Comparison of ENCODE assay signal across 8 cellular contexts in the genomic region with DNA sequence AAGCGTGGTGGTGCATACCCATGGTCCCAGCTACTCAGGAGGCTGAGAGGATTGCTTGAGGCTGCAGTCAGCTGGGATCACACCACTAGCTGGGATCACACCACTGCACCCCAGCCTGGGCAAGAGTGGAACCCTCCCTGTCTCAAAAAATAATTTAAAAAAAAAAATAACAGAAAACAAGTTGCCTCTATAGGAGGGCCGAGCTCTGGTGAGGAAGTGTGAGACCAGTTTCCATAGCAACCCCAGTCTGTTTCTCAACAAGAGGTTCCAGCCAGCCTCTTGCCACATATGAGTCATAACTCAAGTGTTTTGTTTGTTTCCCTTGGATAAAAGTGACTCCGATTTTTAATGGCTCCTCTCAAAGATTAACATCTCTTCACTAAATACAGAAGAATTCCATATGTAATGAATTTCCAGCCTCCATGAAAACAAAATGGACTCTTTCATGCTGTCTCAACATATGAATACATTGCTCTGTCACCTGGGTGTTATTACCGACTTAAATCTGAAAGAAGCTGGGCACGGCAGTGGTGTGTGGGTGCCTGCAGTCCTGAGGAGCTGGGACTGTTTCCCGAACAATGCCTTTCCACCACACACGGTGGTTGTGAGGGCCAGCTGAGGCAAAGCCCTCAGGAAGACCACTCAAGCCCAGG. TPM values are rescaled to one million over a fixed set of nuclear protein-coding genes. Genes with fewer than 3 reads are reported as not detected.
A peak's percentile ranks its signal among the peaks of the same experiment; 100 is the strongest.
DNase-seq lines count a peak whose midpoint lies in the region; ATAC-seq and TF ChIP-seq lines count a peak whose summit lies in the region.

No MANE protein-coding gene starts in this region.

- in situ Hi-C loops in GM23248 (cut with MboI), result no loop called here

- H3K4me1 ChIP-seq in GM23248 (ENCODE audit: insufficient read depth) (peaks cover 58% of the 10 kb centered on the region), SK-N-SH (ENCODE audit: control insufficient read depth in 1 of 2, insufficient read depth in 2 of 2, low read depth in 1 of 2, low read length in 1 of 2) (peaks cover 16 to 27% of the 10 kb centered on the region in 2 experiments), heart left ventricle (peaks cover 0 to 74% (median 36%) of the 10 kb centered on the region in 12 donors), prostate gland (replicated peaks) (no peaks in the 10 kb centered on the region)

- peak overlapping the region; percentile 95 for H3K9ac ChIP-seq in GM23248
- H3K9ac ChIP-seq in SK-N-SH, result peak overlapping the region; percentile 85

- WGBS in GM23248 (ENCODE audit: low coverage in 1 of 2, low lambda C conversion rate in 2 of 2, missing lambda C conversion rate in 2 of 2), 2 experiments, result 1% methylated on average over 7 of the region's 7 CpGs
- 10% methylated on average over 7 of the region's 7 CpGs for WGBS in SK-N-SH (ENCODE audit: low lambda C conversion rate)
- WGBS in heart left ventricle, 4 donors, result 9 to 19% (median 13%) methylated on average over 7 of the region's 7 CpGs
- 8% methylated on average over 7 of the region's 7 CpGs for WGBS in prostate gland

- TF ChIP-seq EP300 in Ishikawa (IDR thresholded peaks at IDR 0.05; ENCODE audit: borderline replicate concordance) (no peak), SK-N-SH (IDR thresholded peaks at IDR 0.05; ENCODE audit: borderline replicate concordance in 1 of 2, low read depth in 1 of 2, low read length in 1 of 2) (peak in 1 of 2 experiments; percentile 66; a peak in 1 of 4 replicates)

- CTCF ChIA-PET in SK-N-SH (lab: Yijun Ruan, JAX), result interaction anchor here (2.0 to 2.8 kb wide), 2 partner anchors 21 to 59 kb away, joined by 6 to 8 read pairs; partner anchors contain the start of gene CHCHD4

- H4K20me1 ChIP-seq in GM23248 (ENCODE audit: insufficient read depth) (no peaks in the 10 kb centered on the region), SK-N-SH (ENCODE audit: insufficient read depth) (no peaks in the 10 kb centered on the region)

- no peak for TF ChIP-seq CTCF in SK-N-SH (IDR thresholded peaks at IDR 0.05)
- TF ChIP-seq CTCF in heart left ventricle (IDR thresholded peaks at IDR 0.05), result no peak
- TF ChIP-seq CTCF in prostate gland (IDR thresholded peaks at IDR 0.05), result no peak

- DNase-seq in GM03348 (ENCODE audit: low spot score), result peak; percentile 93
- DNase-seq in GM23248, result peak; percentile 100
- peak; percentile 78 for DNase-seq in SK-N-SH
- peak; percentile 99 for DNase-seq in amniotic epithelial cell (ENCODE audit: low read depth)
- DNase-seq in heart left ventricle, result peak in 4 of 5 donors; percentile 61 to 80 (median 74)
- peak; percentile 90 for DNase-seq in prostate gland (ENCODE audit: low spot score)
- no peak for DNase-seq in SK-N-DZ (ENCODE audit: low spot score)

- intact Hi-C loops in heart left ventricle (cut with DNase I) (loop anchor here in 3 of 10 donors (1.0 to 10.0 kb wide), 5 partner anchors 19 to 490 kb away; partner anchors contain the start of genes CHCHD4 (in 2 of the 3), TMEM43 (in 2 of the 3), LSM3 (in 1 of the 3) and XPC (in 1 of the 3)), prostate gland (cut with DNase I) (no loop called here)

- peak overlapping the region; percentile 100 for H3K27ac ChIP-seq in GM23248
- peak overlapping the region; percentile 78 to 100 for H3K27ac ChIP-seq in SK-N-SH (ENCODE audit: low read depth in 2 of 2, low read length in 1 of 2)
- peak overlapping the region; percentile 34 to 91 (median 81) for H3K27ac ChIP-seq in heart left ventricle
- peak overlapping the region; percentile 64 for H3K27ac ChIP-seq in prostate gland

- H3K27me3 ChIP-seq in GM23248 (replicated peaks; ENCODE audit: insufficient read depth), result no peaks in the 10 kb centered on the region
- no peaks in the 10 kb centered on the region for H3K27me3 ChIP-seq in SK-N-SH (ENCODE audit: insufficient read depth)
- no peaks in the 10 kb centered on the region for H3K27me3 ChIP-seq in heart left ventricle
- H3K27me3 ChIP-seq in prostate gland (replicated peaks; ENCODE audit: insufficient read depth), result no peaks in the 10 kb centered on the region

- H3K4me2 ChIP-seq in GM23248 (ENCODE audit: unreplicated experiment), result peak overlapping the region; percentile 80
- H3K4me2 ChIP-seq in SK-N-SH, result peak overlapping the region; percentile 75

- H3K4me3 ChIP-seq in GM23248 (peak overlapping the region; percentile 60), SK-N-SH (ENCODE audit: low read depth in 2 of 2, low read length in 1 of 2) (peak overlapping the region; percentile 13 to 19; a peak in 2 of 4 replicates), heart left ventricle (peak overlapping the region in 8 of 12 donors; percentile 10 to 40 (median 32)), prostate gland (no peak overlapping the region)

- POLR2A ChIA-PET in SK-N-SH (lab: Yijun Ruan, JAX), result interaction anchor here (0.9 kb wide), 1 partner anchor 34 kb away, joined by 3 read pairs; the partner anchor contains the start of genes LSM3 and XPC

- peak; percentile 65 to 89 (median 80) for ATAC-seq in heart left ventricle

- H3K36me3 ChIP-seq in GM23248 (ENCODE audit: low read depth) (0 out of 2 replicates have a peak, but pooled peaks cover 11% of the 10 kb centered on the region), SK-N-SH (replicated peaks in 1 of 2; ENCODE audit: control insufficient read depth in 1 of 2, insufficient read depth in 2 of 2, low read length in 1 of 2) (peaks cover 21 to 63% of the 10 kb centered on the region in 2 experiments), heart left ventricle (peaks cover 0 to 76% (median 52%) of the 10 kb centered on the region in 9 donors), prostate gland (no peaks in the 10 kb centered on the region)

- TF ChIP-seq RAD21 in Ishikawa (IDR thresholded peaks at IDR 0.05; ENCODE audit: low read depth) (no peak), SK-N-SH (IDR thresholded peaks at IDR 0.05; ENCODE audit: low read length) (no peak)

- H3K9me3 ChIP-seq in GM23248 (ENCODE audit: low read depth) (no peaks in the 10 kb centered on the region), SK-N-SH (no peaks in the 10 kb centered on the region), heart left ventricle (no peaks in the 10 kb centered on the region), prostate gland (no peaks in the 10 kb centered on the region)

- peak overlapping the region; percentile 65 for H2AFZ ChIP-seq in GM23248
- H2AFZ ChIP-seq in SK-N-SH (ENCODE audit: low read depth), result no peak overlapping the region

- H3K9me2 ChIP-seq in GM23248 (ENCODE audit: insufficient read depth) (no peaks in the 10 kb centered on the region), SK-N-SH (no peaks in the 10 kb centered on the region)

- no peaks in the 10 kb centered on the region for H3K79me2 ChIP-seq in GM23248 (ENCODE audit: insufficient read depth)
- no peaks in the 10 kb centered on the region for H3K79me2 ChIP-seq in SK-N-SH (ENCODE audit: insufficient read depth)

- H3F3A ChIP-seq in GM23248 (ENCODE audit: insufficient read depth) (peaks cover 73% of the 10 kb centered on the region), SK-N-SH (replicated peaks; ENCODE audit: insufficient read depth) (peaks cover 38% of the 10 kb centered on the region)

- TF ChIP-seq POLR2A in heart left ventricle (IDR thresholded peaks at IDR 0.05) (no peak), prostate gland (IDR thresholded peaks at IDR 0.05) (no peak)

TF ChIP-seq in Ishikawa, 13 proteins besides CTCF, POLR2A, EP300 and RAD21 (continues in another document):
- TF ChIP-seq TAF1 (IDR thresholded peaks at IDR 0.05; ENCODE audit: low read depth), result no peak

RNA-seq across cellular contexts. Expression of gene TMEM43, which starts 19.7 kb away (rescaled TPM):
- 166 and 203 TPM in 2 replicates for total RNA-seq in GM23248 (2014; rRNA removed; shearing (Covaris generic))
- polyA plus RNA-seq in GM23248 (2016; fragmentation: Nextera tagmentation; extraction: Ambion mirVana) (143 and 145 TPM in 2 replicates), SK-N-SH (2012; rRNA removed) (105 and 123 TPM in 2 replicates), heart left ventricle (100 to 1,000 TPM in 1 of 2 donors, 10 to 100 TPM in 1; 26.1 to 150 TPM)
- polyA plus RNA-seq in SK-N-SH (2012; cell fraction: cytosol; rRNA removed), result 83.4 and 97.1 TPM in 2 replicates
- polyA plus RNA-seq in SK-N-SH (2012; cell fraction: nucleus; rRNA removed), result 137 and 155 TPM in 2 replicates
- total RNA-seq in heart left ventricle (10 to 100 TPM; 30.5 to 98.6 (median 46.0) TPM), prostate gland (10 to 100 TPM; 56.8 to 80.5 TPM)
- polyA plus RNA-seq in SK-N-DZ (2014; cell fraction: cytosol; rRNA removed), result 75.8 and 80.9 TPM in 2 replicates
- 72.5 and 87.5 TPM in 2 replicates for polyA plus RNA-seq in SK-N-DZ (2014; cell fraction: nucleus; rRNA removed)

RNA-seq across cellular contexts. Expression of gene CHCHD4, which starts 19.9 kb away (rescaled TPM):
- 12.3 and 17.2 TPM in 2 replicates for total RNA-seq in GM23248 (2014; rRNA removed; shearing (Covaris generic))
- polyA plus RNA-seq in GM23248 (2016; fragmentation: Nextera tagmentation; extraction: Ambion mirVana) (15.1 and 15.4 TPM in 2 replicates), SK-N-SH (2012; rRNA removed) (15.4 and 17.3 TPM in 2 replicates), heart left ventricle (10 to 100 TPM; 19.0 to 31.3 TPM)
- 21.3 and 22.4 TPM in 2 replicates for polyA plus RNA-seq in SK-N-SH (2012; cell fraction: cytosol; rRNA removed)
- 4.1 and 5.7 TPM in 2 replicates for polyA plus RNA-seq in SK-N-SH (2012; cell fraction: nucleus; rRNA removed)
- total RNA-seq in heart left ventricle (10 to 100 TPM; 14.8 to 31.1 (median 25.9) TPM), prostate gland (10 to 100 TPM; 12.1 to 14.8 TPM)
- polyA plus RNA-seq in SK-N-DZ (2014; cell fraction: cytosol; rRNA removed), result 36.0 and 42.6 TPM in 2 replicates
- polyA plus RNA-seq in SK-N-DZ (2014; cell fraction: nucleus; rRNA removed), result 19.9 and 26.3 TPM in 2 replicates

RNA-seq across cellular contexts. Expression of gene XPC, which starts 33.9 kb away (rescaled TPM):
- 62.1 and 76.4 TPM in 2 replicates for total RNA-seq in GM23248 (2014; rRNA removed; shearing (Covaris generic))
- 42.4 and 44.1 TPM in 2 replicates for polyA plus RNA-seq in GM23248 (2016; fragmentation: Nextera tagmentation; extraction: Ambion mirVana)
- 50.0 and 52.0 TPM in 2 replicates for polyA plus RNA-seq in SK-N-SH (2012; rRNA removed)
- 41.9 and 42.1 TPM in 2 replicates for polyA plus RNA-seq in SK-N-SH (2012; cell fraction: cytosol; rRNA removed)
- polyA plus RNA-seq in SK-N-SH (2012; cell fraction: nucleus; rRNA removed), result 140 and 154 TPM in 2 replicates
- total RNA-seq in heart left ventricle, result 10 to 100 TPM in 5 of 9 donors, 1 to 10 TPM in 4; 7.0 to 20.0 (median 11.1) TPM
- polyA plus RNA-seq in heart left ventricle, result 1 to 10 TPM; 6.1 to 9.2 TPM
- total RNA-seq in prostate gland, result 10 to 100 TPM; 41.1 to 53.2 TPM
- polyA plus RNA-seq in SK-N-DZ (2014; cell fraction: cytosol; rRNA removed), result 32.3 and 35.1 TPM in 2 replicates
- 50.3 and 63.1 TPM in 2 replicates for polyA plus RNA-seq in SK-N-DZ (2014; cell fraction: nucleus; rRNA removed)

RNA-seq across cellular contexts. Expression of gene LSM3, which starts 34.1 kb away (rescaled TPM):
- 9.4 and 10.4 TPM in 2 replicates for total RNA-seq in GM23248 (2014; rRNA removed; shearing (Covaris generic))
- polyA plus RNA-seq in GM23248 (2016; fragmentation: Nextera tagmentation; extraction: Ambion mirVana) (32.3 and 32.4 TPM in 2 replicates), SK-N-SH (2012; rRNA removed) (5.1 and 6.4 TPM in 2 replicates), heart left ventricle (10 to 100 TPM; 11.7 to 14.0 TPM)
- 9.3 and 15.8 TPM in 2 replicates for polyA plus RNA-seq in SK-N-SH (2012; cell fraction: cytosol; rRNA removed)
- 0.66 and 1.4 TPM in 2 replicates for polyA plus RNA-seq in SK-N-SH (2012; cell fraction: nucleus; rRNA removed)
- total RNA-seq in heart left ventricle (10 to 100 TPM; 11.6 to 15.9 (median 13.7) TPM), prostate gland (10 to 100 TPM; 15.0 to 15.1 TPM)
- polyA plus RNA-seq in SK-N-DZ (2014; cell fraction: cytosol; rRNA removed), result 42.8 and 54.0 TPM in 2 replicates
- polyA plus RNA-seq in SK-N-DZ (2014; cell fraction: nucleus; rRNA removed), result 31.0 and 39.0 TPM in 2 replicates

Comparison
In these comparisons a context has a peak if more than half of its experiments do, and no peak if none do; other contexts are left out.
1. H3K4me3 ChIP-seq: peak in GM23248 (single experiment), SK-N-SH (2 of 2) and heart left ventricle (8 of 12); none in prostate gland (0 of 2).
2. Peak in every context shown above with its lines, with median percentiles within 50 percentile points of each other: H3K27ac ChIP-seq.